In the genomic region with DNA sequence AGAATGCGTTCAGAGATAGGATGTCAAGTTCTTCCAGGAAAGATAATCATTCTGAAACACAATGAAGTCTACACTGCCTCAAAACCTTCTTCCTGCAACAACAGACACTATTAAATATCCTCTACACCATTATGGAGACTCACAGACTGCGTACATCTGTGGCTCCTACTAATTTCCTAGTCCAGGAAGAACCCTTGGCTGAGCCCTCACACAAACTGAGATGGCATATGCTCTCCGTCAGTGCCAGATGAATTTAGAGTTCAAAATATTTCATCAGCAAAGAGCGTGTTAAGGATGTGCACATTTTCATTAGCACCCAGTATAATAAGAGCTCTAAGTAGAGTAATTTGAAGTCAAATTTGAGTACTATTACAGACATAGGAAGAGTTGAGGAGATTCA, we compare ENCODE assay signal across 17 cellular contexts.
"Had no signal": no experiment of that assay in that cellular context is flagged by ENCODE, and none has a peak within 500 bp of the region (broad histone marks: within the 10 kb centered on the region; RNA-seq: fewer than 3 reads in every experiment).

No MANE protein-coding gene starts in this region.

- DNase-seq: effector memory CD8-positive, alpha-beta T cell; esophagus squamous epithelium; foreskin fibroblast; kidney glomerular epithelial cell; naive thymus-derived CD4-positive, alpha-beta T cell; psoas muscle; retina; right lobe of liver; stimulated activated CD4-positive, alpha-beta T cell treated with anti-CD3 and anti-CD28 coated beads, Interleukin-1b, Interleukin-23, amount 100 ng/mL, for 48 hours; stimulated activated CD4-positive, alpha-beta T cell treated with anti-CD3 and anti-CD28 coated beads, Interleukin-4, amount 100 ng/mL, for 24 hours; tibial artery; upper lobe of left lung; uterus had no signal

- ATAC-seq: effector memory CD8-positive, alpha-beta T cell; gastroesophageal sphincter; naive thymus-derived CD4-positive, alpha-beta T cell; right lobe of liver; stimulated activated memory B cell treated with anti-CD40 and anti-IgM and Interleukin-4, amounts not matched to agents 10 μg/mL and 1 μg/mL and 100 μg/mL, for 72 hours had no signal

- H3K9me3 Mint-ChIP-seq: dendritic cell treated with granulocyte-macrophage colony-stimulating factor and Interleukin-4, amounts not matched to agents 40 ng/mL and 50 ng/mL, for 4 days; naive thymus-derived CD4-positive, alpha-beta T cell; stimulated activated memory B cell treated with anti-CD40 and anti-IgM and Interleukin-4, amounts not matched to agents 10 μg/mL and 1 μg/mL and 100 μg/mL, for 72 hours; stimulated activated naive CD8-positive, alpha-beta T cell treated with anti-CD3 and anti-CD28 coated beads, Interleukin-15, Interleukin-2, amounts not matched to agents 100 ng/mL and 50 ng/mL, for 24 hours had no signal

- H3K27ac Mint-ChIP-seq: dendritic cell treated with granulocyte-macrophage colony-stimulating factor and Interleukin-4, amounts not matched to agents 40 ng/mL and 50 ng/mL, for 4 days; naive thymus-derived CD4-positive, alpha-beta T cell; stimulated activated memory B cell treated with anti-CD40 and anti-IgM and Interleukin-4, amounts not matched to agents 10 μg/mL and 1 μg/mL and 100 μg/mL, for 72 hours; stimulated activated naive CD8-positive, alpha-beta T cell treated with anti-CD3 and anti-CD28 coated beads, Interleukin-15, Interleukin-2, amounts not matched to agents 100 ng/mL and 50 ng/mL, for 24 hours had no signal

- H3K4me3 Mint-ChIP-seq: dendritic cell treated with granulocyte-macrophage colony-stimulating factor and Interleukin-4, amounts not matched to agents 40 ng/mL and 50 ng/mL, for 4 days; effector memory CD8-positive, alpha-beta T cell; naive thymus-derived CD4-positive, alpha-beta T cell; stimulated activated memory B cell treated with anti-CD40 and anti-IgM and Interleukin-4, amounts not matched to agents 10 μg/mL and 1 μg/mL and 100 μg/mL, for 72 hours; stimulated activated naive CD8-positive, alpha-beta T cell treated with anti-CD3 and anti-CD28 coated beads, Interleukin-15, Interleukin-2, amounts not matched to agents 100 ng/mL and 50 ng/mL, for 24 hours had no signal

- H3K27me3 Mint-ChIP-seq: dendritic cell treated with granulocyte-macrophage colony-stimulating factor and Interleukin-4, amounts not matched to agents 40 ng/mL and 50 ng/mL, for 4 days; stimulated activated memory B cell treated with anti-CD40 and anti-IgM and Interleukin-4, amounts not matched to agents 10 μg/mL and 1 μg/mL and 100 μg/mL, for 72 hours had no signal

- H3K36me3 Mint-ChIP-seq: naive thymus-derived CD4-positive, alpha-beta T cell; stimulated activated memory B cell treated with anti-CD40 and anti-IgM and Interleukin-4, amounts not matched to agents 10 μg/mL and 1 μg/mL and 100 μg/mL, for 72 hours had no signal
